ENCODE assay signal across 32 cellular contexts in the genomic region with DNA sequence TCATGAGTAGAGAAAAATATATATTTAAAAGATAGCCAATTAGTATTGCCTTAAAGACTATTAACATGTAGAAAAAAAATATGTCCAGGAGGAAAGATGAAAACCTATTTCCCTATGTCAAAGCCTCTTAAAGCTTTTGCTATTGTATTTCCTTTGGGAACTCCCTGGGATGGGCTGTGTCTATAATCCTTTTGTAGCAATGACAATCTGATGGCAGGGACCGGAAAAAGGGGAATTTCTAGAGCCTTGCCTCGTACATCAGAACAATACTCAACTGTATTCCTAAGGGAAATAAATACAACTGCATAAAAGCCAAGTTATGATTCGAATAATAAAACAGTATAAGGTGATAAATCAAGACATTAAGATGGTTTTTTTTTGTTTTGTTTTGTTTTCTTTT.
"Had no signal": no experiment of that assay in that cellular context is flagged by ENCODE, and none has a peak within 500 bp of the region (broad histone marks: within the 10 kb centered on the region; RNA-seq: fewer than 3 reads in every experiment).

No MANE protein-coding gene starts in this region.

- H3K36me3 ChIP-seq: WERI-Rb-1 had no signal

- FAIRE-seq: K562, RCC 7860 had no signal

- ATAC-seq: K562, Right ventricle myocardium inferior, SK-N-SH treated with all-trans-retinoic acid at 6 μM for 48 hours had no signal

- H3K9me3 ChIP-seq: ascending aorta had no signal

- H3K27ac ChIP-seq: ascending aorta, PC-9, RWPE1, WERI-Rb-1 had no signal

- H3K4me3 ChIP-seq: ascending aorta, K562, PC-9 had no signal

- DNase-seq: activated CD4-positive, alpha-beta memory T cell treated with anti-CD3 and anti-CD28 coated beads, Interleukin-2, amount 10 ng/mL, durations not matched to agents 7 days and 5 days; activated CD4-positive, alpha-beta T cell treated with anti-CD3 and anti-CD28 coated beads for 1 hour; activated CD4-positive, alpha-beta T cell treated with anti-CD3 and anti-CD28 coated beads for 48 hours; activated CD4-positive, CD25-positive, alpha-beta regulatory T cell; activated gamma-delta T cell; activated naive CD4-positive, alpha-beta T cell treated with Interleukin-2 at 50 U/mL for 16 hours; activated naive CD8-positive, alpha-beta T cell treated with anti-CD3 and anti-CD28 coated beads, Interleukin-2, amount 10 ng/mL, durations not matched to agents 7 days and 5 days; activated T-cell treated with anti-CD3 and anti-CD28 coated beads, Interleukin-2, amount 50 U/mL, for 24 hours; amygdala; NCI-H1092 treated with DMSO at 0.1 percent for 48 hours; NCI-H1417; NCI-H146; NCI-H187; NCI-H2029 treated with DMSO at 0.1 percent for 48 hours; NCI-H2107; NCI-H226; NCI-H446 treated with DMSO at 0.1 percent for 48 hours; NCI-H524; NCI-H69; NK-92 treated with Interleukin-12 subunit alpha and Interleukin-12 subunit beta, amount 100 ng/mL, for 24 hours; PC-9; SIG-M5; T-helper 1 cell; T-helper 2 cell; T1000; WERI-Rb-1 had no signal

- H3K4me1 ChIP-seq: ascending aorta had no signal

- H3K27me3 ChIP-seq: ascending aorta had no signal
